ENCODE assay signal across 11 cellular contexts in genomic region chr3:62109534-62109933, GRCh38.
DNase-seq lines count a peak whose midpoint lies in the region; ATAC-seq and TF ChIP-seq lines count a peak whose summit lies in the region.
"Had no signal": no experiment of that assay in that cellular context is flagged by ENCODE, and none has a peak within 500 bp of the region (broad histone marks: within the 10 kb centered on the region; RNA-seq: fewer than 3 reads in every experiment).

No MANE protein-coding gene starts in this region.

- H3K36me3 ChIP-seq in OCI-LY7 (ENCODE audit: insufficient read depth, low read length) = no peaks in the 10 kb centered on the region

- H3K4me3 ChIP-seq in astrocyte of the spinal cord (ENCODE audit: low read depth, low read length) (no peak overlapping the region), OCI-LY7 (ENCODE audit: low read depth, low read length, poor library complexity, severe bottlenecking) (no peak overlapping the region)

- no peak overlapping the region for H3K27ac ChIP-seq in OCI-LY7 (ENCODE audit: low read depth, low read length, poor library complexity, severe bottlenecking)

- no peaks in the 10 kb centered on the region for H3K9me3 ChIP-seq in OCI-LY7 (ENCODE audit: low read length)

- intact Hi-C loops in OCI-LY7 (cut with micrococcal nuclease; ENCODE audit: unreplicated experiment) = no loop called here

- CTCF ChIA-PET in OCI-LY7 (lab: Charles Lee; ENCODE audit: unreplicated experiment) = interaction anchor here (0.6 kb wide), 1 partner anchor 25 kb away, joined by 3 read pairs; no protein-coding TSS in a partner anchor

- H4K20me1 ChIP-seq in OCI-LY7 (ENCODE audit: insufficient read depth, low read length) = no peaks in the 10 kb centered on the region

- POLR2A ChIA-PET in OCI-LY7 (lab: Charles Lee) = no interaction called here

- ATAC-seq in GM18498 (IDR thresholded peaks at IDR 0.05; ENCODE audit: unreplicated experiment) = no peak

- no peaks in the 10 kb centered on the region for H3K4me1 ChIP-seq in OCI-LY7 (ENCODE audit: insufficient read depth, low read length, poor library complexity, severe bottlenecking)

- no TSS peak for BruUV-seq in OCI-LY7 (replicated peaks; lab: Mats Ljungman, UMichigan)

- H2AFZ ChIP-seq in OCI-LY7 (ENCODE audit: low read length) = no peak overlapping the region

- TF ChIP-seq POLR2A in erythroblast (IDR thresholded peaks at IDR 0.05; ENCODE audit: low read length) = no peak

- H3K9me2 ChIP-seq in OCI-LY7 (ENCODE audit: insufficient read depth, low read length) = no peaks in the 10 kb centered on the region

- in situ Hi-C loops in astrocyte of the spinal cord (cut with HindIII; ENCODE audit: low sequenced_read_pairs) = no loop called here

- H3K4me2 ChIP-seq in OCI-LY7 (ENCODE audit: low read length) = no peak overlapping the region

- H3K79me2 ChIP-seq in OCI-LY7 (ENCODE audit: insufficient read depth, low read depth, low read length) = no peaks in the 10 kb centered on the region

- DNase-seq in AG08396 (ENCODE audit: low spot score) = peak; percentile 85
- peak; percentile 82 for DNase-seq in HS-27A (ENCODE audit: low read depth)
- DNase-seq in astrocyte of the spinal cord (ENCODE audit: low read depth, low spot score) = peak; percentile 94
- DNase-seq in iPS-NIHi11 (ENCODE audit: low spot score) = peak; percentile 47
- no peak for DNase-seq in NCI-H2029 treated with DMSO at 0.1 percent for 48 hours (lab: John Stamatoyannopoulos, UW)
- no peak for DNase-seq in erythroblast (lab: John Stamatoyannopoulos, UW)
- DNase-seq in OCI-LY7 (ENCODE audit: low spot score) = no peak
- DNase-seq: activated CD8-positive, alpha-beta memory T cell treated with anti-CD3 and anti-CD28 coated beads for 24 hours; DMS153; NCI-H526 treated with DMSO at 0.1 percent for 48 hours had no signal

- TF ChIP-seq CTCF in astrocyte of the spinal cord (IDR thresholded peaks at IDR 0.05; ENCODE audit: low read depth, low read length) = peak; percentile 32
- no peak for TF ChIP-seq CTCF in OCI-LY7 (conservative IDR thresholded peaks at IDR 0.05; ENCODE audit: low read length)

Comparison
In these comparisons a context has a peak if more than half of its experiments do, and no peak if none do; other contexts are left out.
1. DNase-seq: peak in AG08396 (single experiment), HS-27A (single experiment), astrocyte of the spinal cord (single experiment) and iPS-NIHi11 (single experiment); none in NCI-H2029 treated with DMSO at 0.1 percent for 48 hours (single experiment), erythroblast (0 of 2) and OCI-LY7 (single experiment).